10 cellular contexts compared by ENCODE assay signal in genomic region chr4:16897991-16898827, GRCh38. TPM values are rescaled to one million over a fixed set of nuclear protein-coding genes. Genes with fewer than 3 reads are reported as not detected.
DNase-seq lines count a peak whose midpoint lies in the region; ATAC-seq and TF ChIP-seq lines count a peak whose summit lies in the region.
"Had no signal": no experiment of that assay in that cellular context is flagged by ENCODE, and none has a peak within 500 bp of the region (broad histone marks: within the 10 kb centered on the region; RNA-seq: fewer than 3 reads in every experiment).

Gene LDB2, minus strand, starts transcription at chr4:16898645.

- H3K9ac ChIP-seq in stomach smooth muscle (ENCODE audit: low read length in 2 of 2), result peak within 1 kb of the TSS; percentile 58 to 66

- H3K27ac ChIP-seq in ectodermal cell (ENCODE audit: insufficient read depth, low read depth, low read length, poor library complexity, severe bottlenecking) (peak within 1 kb of the TSS; percentile 74), right lobe of liver (peak within 1 kb of the TSS; percentile 27 to 55 (median 48)), stomach smooth muscle (ENCODE audit: low read length) (peak within 1 kb of the TSS; percentile 47)
- H3K27ac ChIP-seq: neutrophil had no signal

- H3K36me3 ChIP-seq in ectodermal cell (ENCODE audit: control insufficient read depth, insufficient read depth, low read length) (no peaks in the 10 kb centered on the region), right lobe of liver (no peaks in the 10 kb centered on the region), stomach smooth muscle (ENCODE audit: control insufficient read depth in 2 of 2, insufficient read depth in 2 of 2, low read length in 2 of 2) (no peaks in the 10 kb centered on the region)
- H3K36me3 ChIP-seq: neutrophil had no signal

- no peak for TF ChIP-seq POLR2A in right lobe of liver (IDR thresholded peaks at IDR 0.05)

- H3K4me1 ChIP-seq in ectodermal cell (ENCODE audit: control insufficient read depth, insufficient read depth, low read length), result peaks cover 42% of the 10 kb centered on the region
- H3K4me1 ChIP-seq in right lobe of liver, result peaks cover 0 to 4% (median 0%) of the 10 kb centered on the region in 4 donors
- H3K4me1 ChIP-seq in stomach smooth muscle (ENCODE audit: control insufficient read depth, insufficient read depth, low read length), result no peaks in the 10 kb centered on the region

- H3K4me3 ChIP-seq in ectodermal cell (ENCODE audit: insufficient read depth, low read depth, low read length), result peak within 1 kb of the TSS; percentile 67
- peak within 1 kb of the TSS; percentile 32 to 48 (median 36) for H3K4me3 ChIP-seq in right lobe of liver
- H3K4me3 ChIP-seq in stomach smooth muscle (ENCODE audit: low read length in 2 of 2), result peak within 1 kb of the TSS; percentile 84 to 94

- H3K27me3 ChIP-seq in ectodermal cell (ENCODE audit: control insufficient read depth, insufficient read depth, low read length, poor library complexity, severe bottlenecking) (no peaks in the 10 kb centered on the region), right lobe of liver (no peaks in the 10 kb centered on the region), stomach smooth muscle (ENCODE audit: control insufficient read depth in 1 of 2, insufficient read depth in 2 of 2, low read length in 2 of 2) (no peaks in the 10 kb centered on the region)

- ATAC-seq in right lobe of liver, result peak; percentile 82 to 93 (median 88)
- ATAC-seq in HG03108 (IDR thresholded peaks at IDR 0.05; ENCODE audit: unreplicated experiment), result no peak
- no peak for ATAC-seq in HG02981 (IDR thresholded peaks at IDR 0.05; ENCODE audit: unreplicated experiment)

- intact Hi-C loops in right lobe of liver (cut with DNase I), result no loop called here

- peak; percentile 87 for DNase-seq in M059J (ENCODE audit: low read depth)
- DNase-seq in right lobe of liver, result peak; percentile 51 to 72 (median 52)
- DNase-seq in DMS 273 (lab: John Stamatoyannopoulos, UW; ENCODE audit: unreplicated experiment), result no peak
- DNase-seq in NCI-H226, result no peak

- 2 to 3% methylated on average over 18 of the region's 18 CpGs for WGBS in ectodermal cell, 2 experiments
- 10% methylated on average over 18 of the region's 18 CpGs for WGBS in right lobe of liver (ENCODE audit: insufficient coverage, low coverage, low lambda C conversion rate, missing lambda C conversion rate)

- no peak for TF ChIP-seq CTCF in right lobe of liver (IDR thresholded peaks at IDR 0.05)

- no peaks in the 10 kb centered on the region for H3K9me3 ChIP-seq in ectodermal cell (ENCODE audit: control insufficient read depth, low read length)
- no peaks in the 10 kb centered on the region for H3K9me3 ChIP-seq in right lobe of liver
- H3K9me3 ChIP-seq in stomach smooth muscle (ENCODE audit: control insufficient read depth in 2 of 2, low read length in 2 of 2), result no peaks in the 10 kb centered on the region
- H3K9me3 ChIP-seq: neutrophil had no signal

RNA-seq across cellular contexts. Expression of gene LDB2, which starts in this region (rescaled TPM):
- 26.9 and 33.5 TPM in 2 replicates for total RNA-seq in M059J (2014; rRNA removed; shearing (Covaris generic))
- polyA plus RNA-seq in ectodermal cell (2013, experiment 1 of 4), result 32.1 TPM
- polyA plus RNA-seq in ectodermal cell (2013, experiment 2 of 4), result 24.9 TPM
- 33.0 TPM for polyA plus RNA-seq in ectodermal cell (2013, experiment 3 of 4)
- 28.7 TPM for polyA plus RNA-seq in ectodermal cell (2013, experiment 4 of 4)
- 10 to 100 TPM; 11.4 to 26.6 (median 17.3) TPM for total RNA-seq in right lobe of liver
- polyA plus RNA-seq: IgD-negative memory B cell had no signal

Comparison
In these comparisons a context has a peak if more than half of its experiments do, and no peak if none do; other contexts are left out.
1. DNase-seq: peak in M059J (single experiment) and right lobe of liver (3 of 3); none in DMS 273 (single experiment) and NCI-H226 (single experiment).
2. H3K4me3 ChIP-seq: peak in every context shown above with its lines; median percentile 89 in stomach smooth muscle; 67 in ectodermal cell; 36 in right lobe of liver.
3. ATAC-seq: peak in right lobe of liver (4 of 4); none in HG03108 (single experiment) and HG02981 (single experiment).
4. Peak in every context shown above with its lines, with median percentiles within 50 percentile points of each other: H3K27ac ChIP-seq.